Comparison of ENCODE assay signal across 22 cellular contexts in genomic region chr2:190526105-190526708, GRCh38. TPM values are rescaled to one million over a fixed set of nuclear protein-coding genes. Genes with fewer than 3 reads are reported as not detected.
A peak's percentile ranks its signal among the peaks of the same experiment; 100 is the strongest.
DNase-seq lines count a peak whose midpoint lies in the region; ATAC-seq, FAIRE-seq and TF ChIP-seq lines count a peak whose summit lies in the region.
"Had no signal": no experiment of that assay in that cellular context is flagged by ENCODE, and none has a peak within 500 bp of the region (broad histone marks: within the 10 kb centered on the region; RNA-seq: fewer than 3 reads in every experiment).

No MANE protein-coding gene starts in this region.

- H3K27me3 ChIP-seq in CD4-positive, alpha-beta T cell (ENCODE audit: control insufficient read depth, insufficient read depth, low read length) = no peaks in the 10 kb centered on the region
- no peaks in the 10 kb centered on the region for H3K27me3 ChIP-seq in naive thymus-derived CD4-positive, alpha-beta T cell (ENCODE audit: control insufficient read depth in 2 of 2, insufficient read depth in 2 of 2, low read length in 2 of 2)
- H3K27me3 ChIP-seq: esophagus squamous epithelium, vagina had no signal

- H3K4me3 ChIP-seq in naive thymus-derived CD4-positive, alpha-beta T cell (ENCODE audit: low read length) = no peak overlapping the region
- H3K4me3 ChIP-seq: esophagus squamous epithelium, vagina had no signal

- CTCF ChIA-PET in CD4-positive, alpha-beta T cell (lab: Charles Lee) = interaction anchor here (1.0 kb wide), 1 partner anchor 14 kb away, joined by 3 read pairs; no protein-coding TSS in a partner anchor
- CTCF ChIA-PET in naive thymus-derived CD4-positive, alpha-beta T cell (lab: Charles Lee) = no interaction called here

- POLR2A ChIA-PET in CD4-positive, alpha-beta T cell (lab: Charles Lee) = no interaction called here
- POLR2A ChIA-PET in naive thymus-derived CD4-positive, alpha-beta T cell (lab: Charles Lee) = interaction anchor here (0.6 to 1.5 kb wide), 2 partner anchors 8 to 53 kb away, joined by 3 to 7 read pairs; partner anchors contain the start of gene NEMP2

- intact Hi-C loops in CD4-positive, alpha-beta T cell (cut with DNase I, micrococcal nuclease) = no loop called here
- intact Hi-C loops in naive thymus-derived CD4-positive, alpha-beta T cell (cut with micrococcal nuclease) = loop anchor here in 1 of 2 donors (1.0 kb wide), 2 partner anchors 8 to 157 kb away; partner anchors contain the start of gene NEMP2

- ATAC-seq in CD4-positive, alpha-beta T cell (ENCODE audit: poor library complexity) = no peak
- no peak for ATAC-seq in T-helper 17 cell
- peak; percentile 50 for ATAC-seq in naive thymus-derived CD4-positive, alpha-beta T cell
- ATAC-seq: activated CD4-positive, CD25-positive, alpha-beta regulatory T cell treated with anti-CD3 and anti-CD28 coated beads, Interleukin-2, amount 50 U/mL, for 24 hours; activated CD8-positive, alpha-beta memory T cell treated with anti-CD3 and anti-CD28 coated beads, Interleukin-2, amount 10 ng/mL, durations not matched to agents 7 days and 5 days; left ventricle myocardium superior had no signal

- H3K4me1 Mint-ChIP-seq in CD4-positive, alpha-beta T cell (ENCODE audit: low read depth) = peaks cover 66% of the 10 kb centered on the region
- H3K4me1 Mint-ChIP-seq in T-helper 17 cell = peaks cover 36% of the 10 kb centered on the region
- peaks cover 32 to 70% (median 64%) of the 10 kb centered on the region in 7 donors for H3K4me1 Mint-ChIP-seq in naive thymus-derived CD4-positive, alpha-beta T cell

- peaks cover 0 to 12% of the 10 kb centered on the region in 2 donors for H3K4me1 ChIP-seq in naive thymus-derived CD4-positive, alpha-beta T cell (ENCODE audit: control insufficient read depth in 2 of 2, insufficient read depth in 2 of 2, low read length in 2 of 2)
- H3K4me1 ChIP-seq: vagina had no signal

- peaks cover 15% of the 10 kb centered on the region for H3K36me3 Mint-ChIP-seq in CD4-positive, alpha-beta T cell (ENCODE audit: low read depth)
- H3K36me3 Mint-ChIP-seq in T-helper 17 cell (ENCODE audit: low read depth) = peaks cover 12% of the 10 kb centered on the region
- H3K36me3 Mint-ChIP-seq in naive thymus-derived CD4-positive, alpha-beta T cell = peaks cover 3 to 44% (median 18%) of the 10 kb centered on the region in 5 donors

- no peaks in the 10 kb centered on the region for H3K9me3 ChIP-seq in CD4-positive, alpha-beta T cell (ENCODE audit: control insufficient read depth, low read length)
- H3K9me3 ChIP-seq in T-helper 17 cell (ENCODE audit: control insufficient read depth, low read length, poor library complexity, severe bottlenecking) = no peaks in the 10 kb centered on the region
- H3K9me3 ChIP-seq in naive thymus-derived CD4-positive, alpha-beta T cell (ENCODE audit: control insufficient read depth in 2 of 3, low read length in 3 of 3) = no peaks in the 10 kb centered on the region
- H3K9me3 ChIP-seq: esophagus squamous epithelium, vagina had no signal

- H3K27ac Mint-ChIP-seq in CD4-positive, alpha-beta T cell = peak overlapping the region; percentile 6
- H3K27ac Mint-ChIP-seq in T-helper 17 cell = peak overlapping the region; percentile 6
- H3K27ac Mint-ChIP-seq in naive thymus-derived CD4-positive, alpha-beta T cell = peak overlapping the region in 6 of 9 donors; percentile 0 to 60 (median 18)
- H3K27ac Mint-ChIP-seq: activated CD8-positive, alpha-beta memory T cell treated with anti-CD3 and anti-CD28 coated beads, Interleukin-2, amount 10 ng/mL, durations not matched to agents 7 days and 5 days had no signal

- no peaks in the 10 kb centered on the region for H3K9me3 Mint-ChIP-seq in CD4-positive, alpha-beta T cell
- peaks cover 0 to 5% (median 0%) of the 10 kb centered on the region in 11 donors for H3K9me3 Mint-ChIP-seq in naive thymus-derived CD4-positive, alpha-beta T cell

- no peak for DNase-seq in CD4-positive, alpha-beta T cell
- DNase-seq in GM12892 (ENCODE audit: insufficient read length) = no peak
- DNase-seq in T-helper 17 cell = no peak
- DNase-seq in naive thymus-derived CD4-positive, alpha-beta T cell = no peak
- DNase-seq in NCI-H1417 treated with DMSO at 0.1 percent for 48 hours (lab: John Stamatoyannopoulos, UW) = no peak
- DNase-seq in HuH-7 (ENCODE audit: low spot score) = no peak
- no peak for DNase-seq in NCI-H2081 treated with DMSO at 0.1 percent for 48 hours (lab: John Stamatoyannopoulos, UW)
- DNase-seq: activated CD8-positive, alpha-beta memory T cell treated with anti-CD3 and anti-CD28 coated beads, Interleukin-2, amount 10 ng/mL, durations not matched to agents 7 days and 5 days; activated effector memory CD4-positive, alpha-beta T cell treated with Interleukin-2 at 50 U/mL for 16 hours; central memory CD4-positive, alpha-beta T cell; DMS 273 treated with DMSO at 0.1 percent for 48 hours; effector CD8-positive, alpha-beta T cell; esophagus squamous epithelium; GDM1; GOT3; left ventricle myocardium superior; MM.1S; NCI-H187 treated with DMSO at 0.1 percent for 48 hours; SHP77; stimulated activated CD4-positive, alpha-beta T cell treated with anti-CD3 and anti-CD28 coated beads, Interleukin-2, amount 100 ng/mL, for 24 hours had no signal

- FAIRE-seq in GM12892 (lab: Jason Lieb, UNC) = peak; percentile 73

- no peak overlapping the region for H3K27ac ChIP-seq in CD4-positive, alpha-beta T cell (ENCODE audit: low read depth, low read length)
- H3K27ac ChIP-seq in naive thymus-derived CD4-positive, alpha-beta T cell (ENCODE audit: low read depth, low read length) = no peak overlapping the region
- H3K27ac ChIP-seq: esophagus squamous epithelium, vagina had no signal

- no peak overlapping the region for H3K4me3 Mint-ChIP-seq in CD4-positive, alpha-beta T cell
- H3K4me3 Mint-ChIP-seq in T-helper 17 cell = no peak overlapping the region
- peak overlapping the region in 2 of 10 donors; percentile 10 to 23 for H3K4me3 Mint-ChIP-seq in naive thymus-derived CD4-positive, alpha-beta T cell
- H3K4me3 Mint-ChIP-seq: activated CD8-positive, alpha-beta memory T cell treated with anti-CD3 and anti-CD28 coated beads, Interleukin-2, amount 10 ng/mL, durations not matched to agents 7 days and 5 days had no signal

- H3K27me3 Mint-ChIP-seq in CD4-positive, alpha-beta T cell = no peaks in the 10 kb centered on the region
- H3K27me3 Mint-ChIP-seq in T-helper 17 cell = no peaks in the 10 kb centered on the region
- no peaks in the 10 kb centered on the region for H3K27me3 Mint-ChIP-seq in naive thymus-derived CD4-positive, alpha-beta T cell
- H3K27me3 Mint-ChIP-seq: activated CD8-positive, alpha-beta memory T cell treated with anti-CD3 and anti-CD28 coated beads, Interleukin-2, amount 10 ng/mL, durations not matched to agents 7 days and 5 days had no signal

- TF ChIP-seq CTCF in CD4-positive, alpha-beta T cell (IDR thresholded peaks at IDR 0.05) = no peak

- H3K36me3 ChIP-seq in naive thymus-derived CD4-positive, alpha-beta T cell (ENCODE audit: control insufficient read depth in 2 of 3, insufficient read depth in 3 of 3, low read length in 3 of 3) = peaks cover 0 to 5% (median 3%) of the 10 kb centered on the region in 3 experiments
- H3K36me3 ChIP-seq: vagina had no signal

- TF ChIP-seq POLR2A in GM12892 (IDR thresholded peaks at IDR 0.05; ENCODE audit: low read depth, low read length) = no peak

RNA-seq across cellular contexts. Expression of gene NEMP2, which starts 8.3 kb away (rescaled TPM):
- 10 to 100 TPM; 11.6 to 12.2 TPM for total RNA-seq in CD4-positive, alpha-beta T cell
- 8.1 TPM for polyA plus RNA-seq in GM12892 (2012; ENCODE audit: missing spikeins)
- total RNA-seq in T-helper 17 cell = 10 to 100 TPM; 12.7 to 15.1 TPM
- total RNA-seq in naive thymus-derived CD4-positive, alpha-beta T cell = 10 to 100 TPM; 11.1 to 30.8 (median 18.4) TPM
- 10 to 100 TPM; 10.0 to 13.4 TPM for polyA plus RNA-seq in naive thymus-derived CD4-positive, alpha-beta T cell
